10 cellular contexts compared by ENCODE assay signal in genomic region chr2:19868224-19868623, GRCh38. TPM values are rescaled to one million over a fixed set of nuclear protein-coding genes. Genes with fewer than 3 reads are reported as not detected.
DNase-seq lines count a peak whose midpoint lies in the region; ATAC-seq, FAIRE-seq and TF ChIP-seq lines count a peak whose summit lies in the region.
"Had no signal": no experiment of that assay in that cellular context is flagged by ENCODE, and none has a peak within 500 bp of the region (broad histone marks: within the 10 kb centered on the region; RNA-seq: fewer than 3 reads in every experiment).

No MANE protein-coding gene starts in this region.

- no peak for FAIRE-seq in GM12878 (lab: Jason Lieb, UNC)
- FAIRE-seq: urothelium cell line had no signal

- POLR2A ChIA-PET in GM12878 (lab: Charles Lee), result interaction anchor here (1.8 kb wide), 1 partner anchor 32 kb away, joined by 4 read pairs; no protein-coding TSS in a partner anchor

- RAD21 ChIA-PET in GM12878 (lab: Charles Lee; ENCODE audit: unreplicated experiment), result interaction anchor here (0.8 kb wide), 1 partner anchor 30 kb away, joined by 3 read pairs; no protein-coding TSS in a partner anchor

- SMC1A ChIA-PET in GM12878 (lab: Charles Lee; ENCODE audit: uncharacterized antibody, unreplicated experiment), result no interaction called here

- H3K27me3 ChIP-seq in BE2C (0 out of 2 replicates have a peak, but pooled peaks cover under 1% of the 10 kb centered on the region), GM12878 (replicated peaks in 1 of 2; ENCODE audit: control insufficient read depth in 2 of 2, insufficient read depth in 2 of 2, low read length in 1 of 2) (no peaks in the 10 kb centered on the region), muscle layer of colon (ENCODE audit: control insufficient read depth in 1 of 2, insufficient read depth in 2 of 2, low read length in 2 of 2) (peaks cover 0 to 9% of the 10 kb centered on the region in 2 donors)

- no peak overlapping the region for H3K27ac ChIP-seq in GM12878 (ENCODE audit: control insufficient read depth, insufficient read depth)
- no peak overlapping the region for H3K27ac ChIP-seq in muscle layer of colon (ENCODE audit: low read depth, low read length)
- H3K27ac ChIP-seq: KMS-11 had no signal

- H3K9ac ChIP-seq in GM12878 (ENCODE audit: control insufficient read depth, insufficient read depth, low read length) (peak overlapping the region; percentile 73; the same call in 1 of the 2 replicates), muscle layer of colon (ENCODE audit: low read length) (no peak overlapping the region)
- H3K9ac ChIP-seq: KMS-11 had no signal

- no peak for TF ChIP-seq EP300 in GM12878 (IDR thresholded peaks at IDR 0.05; ENCODE audit: borderline replicate concordance in 1 of 2, control insufficient read depth in 1 of 2, low read depth in 2 of 2, low read length in 2 of 2)

- CTCF ChIA-PET in GM12878 (lab: Yijun Ruan, JAX), result no interaction called here

- 37% methylated on average over 7 of the region's 7 CpGs for WGBS in GM12878 (ENCODE audit: insufficient coverage, insufficient replicate concordance, low lambda C conversion rate, missing lambda C conversion rate)

- intact Hi-C loops in GM12878 (cut with micrococcal nuclease; ENCODE audit: unreplicated experiment), result loop anchor here (2.0 to 5.0 kb wide), 2 partner anchors 25 to 229 kb away; no protein-coding TSS in a partner anchor

- H4K20me1 ChIP-seq in GM12878 (ENCODE audit: control insufficient read depth, insufficient read depth), result no peaks in the 10 kb centered on the region

- no TSS peak for BruUV-seq in GM12878 (replicated peaks; lab: Mats Ljungman, UMichigan)

- peak; percentile 6 for ATAC-seq in GM21786 (IDR thresholded peaks at IDR 0.05; ENCODE audit: unreplicated experiment)
- ATAC-seq in GM12878, result no peak
- no peak for ATAC-seq in HG02970 (IDR thresholded peaks at IDR 0.05; ENCODE audit: low FRiP score, unreplicated experiment)

- H2AFZ ChIP-seq in GM12878 (ENCODE audit: control insufficient read depth, low read depth, low read length), result peak overlapping the region; percentile 92

- H3K9me3 ChIP-seq in BE2C (no peaks in the 10 kb centered on the region), GM12878 (replicated peaks; ENCODE audit: control insufficient read depth, insufficient read depth, low read length) (no peaks in the 10 kb centered on the region), muscle layer of colon (ENCODE audit: low read length) (no peaks in the 10 kb centered on the region)

- TF ChIP-seq POLR2A in GM12878 (IDR thresholded peaks at IDR 0.05; ENCODE audit: low read depth, low read length), result no peak

- H3K79me2 ChIP-seq in GM12878 (ENCODE audit: control insufficient read depth, insufficient read depth, low read length), result no peaks in the 10 kb centered on the region

- TF ChIP-seq CTCF in BE2C (IDR thresholded peaks at IDR 0.05; ENCODE audit: low read depth, low read length), result no peak
- TF ChIP-seq CTCF in GM12878 (IDR thresholded peaks at IDR 0.05 in 2 of 3, conservative IDR thresholded peaks at IDR 0.05 in 1 of 3; ENCODE audit: control insufficient read depth in 2 of 3, extremely low read depth in 1 of 3, insufficient read depth in 1 of 3, low read depth in 3 of 3, low read length in 3 of 3), result no peak
- TF ChIP-seq CTCF in GM13977 (IDR thresholded peaks at IDR 0.05; ENCODE audit: extremely low read depth, insufficient read depth, missing control alignments), result no peak

- peak overlapping the region; percentile 85 for H3K4me2 ChIP-seq in GM12878 (ENCODE audit: control insufficient read depth, insufficient read depth)
- H3K4me2 ChIP-seq: KMS-11 had no signal

- in situ Hi-C loops in GM12878 (cut with MboI) (loop anchor here (10.0 kb wide), 1 partner anchor 1113 kb away; no protein-coding TSS in a partner anchor), GM13977 (cut with MboI; ENCODE audit: low pct_unique_long_range_greater_than_20kb, low sequenced_read_pairs, unreplicated experiment) (loop anchor here (25.0 kb wide), 2 partner anchors 1106 to 1356 kb away; no protein-coding TSS in a partner anchor)

- H3K4me1 ChIP-seq in BE2C (no peaks in the 10 kb centered on the region), GM12878 (ENCODE audit: control insufficient read depth, insufficient read depth, low read length) (peaks cover 9% of the 10 kb centered on the region), muscle layer of colon (ENCODE audit: insufficient read depth, low read length) (peaks cover 5% of the 10 kb centered on the region)

- peak overlapping the region; percentile 18; the same call in 1 of the 2 replicates for H3K4me3 ChIP-seq in BE2C (ENCODE audit: low read depth, low read length)
- peak overlapping the region; percentile 60; the same call in 1 of the 2 replicates for H3K4me3 ChIP-seq in GM12878
- H3K4me3 ChIP-seq in muscle layer of colon (ENCODE audit: low read depth in 1 of 2, low read length in 2 of 2), result peak overlapping the region; percentile 43 to 50

- H3K36me3 ChIP-seq in BE2C, result no peaks in the 10 kb centered on the region
- no peaks in the 10 kb centered on the region for H3K36me3 ChIP-seq in GM12878 (ENCODE audit: control insufficient read depth in 2 of 2, insufficient read depth in 2 of 2, low read length in 1 of 2)
- H3K36me3 ChIP-seq in muscle layer of colon (ENCODE audit: insufficient read depth, low read length), result no peaks in the 10 kb centered on the region

- no peak for TF ChIP-seq RAD21 in GM12878 (IDR thresholded peaks at IDR 0.05; ENCODE audit: insufficient read depth, low read depth, low read length)

- DNase-seq in BE2C (no peak), GM12878 (ENCODE audit: low read depth, low spot score) (no peak), GM13977 (ENCODE audit: low spot score) (no peak), NCI-H2107 treated with DMSO at 0.1 percent for 48 hours (lab: John Stamatoyannopoulos, UW; ENCODE audit: unreplicated experiment) (no peak), hypothalamus (lab: John Stamatoyannopoulos, UW) (no peak)

TF ChIP-seq in GM12878, 131 proteins besides CTCF, POLR2A, EP300 and RAD21:
- TF ChIP-seq SPI1 (IDR thresholded peaks at IDR 0.05; ENCODE audit: borderline replicate concordance, insufficient read depth, low read depth, low read length) (peak; percentile 65; the same call in 1 of the 2 replicates), ELK1 (IDR thresholded peaks at IDR 0.05; ENCODE audit: low read depth, low read length) (no peak), ZNF687 (IDR thresholded peaks at IDR 0.05) (no peak), SMAD5 (IDR thresholded peaks at IDR 0.05; ENCODE audit: low read depth) (no peak)
TF ChIP-seq in GM12878: peak in this region for 1.

RNA-seq across cellular contexts. Expression of gene TTC32, which starts 33.6 kb away (rescaled TPM):
- 13.6 TPM for polyA plus RNA-seq in BE2C (2012; ENCODE audit: insufficient read depth, insufficient read length, low read depth)
- total RNA-seq in GM12878 (2013; cell fraction: nucleolus; rRNA removed), result 71.7 and 84.3 TPM in 2 replicates
- total RNA-seq in GM12878 (2014; rRNA removed) (11.1 and 13.2 TPM in 2 replicates), GM12878 (2014; rRNA removed; fragmentation: Illumina TruSeq; extraction: Trizol) (17.2 and 17.7 TPM in 2 replicates), GM12878 (2021) (14.3 and 14.6 TPM in 2 replicates)
- polyA plus RNA-seq in GM12878 (2011; ENCODE audit: low read depth), result 9.1 TPM
- polyA plus RNA-seq in GM12878 (2011; rRNA removed) (25.2 and 32.8 TPM in 2 replicates), GM12878 (2014; fragmentation: Illumina TruSeq; extraction: Trizol) (13.3 and 17.1 TPM in 2 replicates), GM12878 (2014; fragmentation: Nextera tagmentation; extraction: Ambion mirVana) (10 to 100 TPM; 21.6 to 25.3 TPM), GM12878 (2014; rRNA removed) (15.6 and 16.0 TPM in 2 replicates), GM12878 (2016; fragmentation: Nextera tagmentation; extraction: Ambion mirVana) (10 to 100 TPM; 28.2 to 30.0 TPM)
- polyA plus RNA-seq in GM12878 (2011; cell fraction: cytosol; rRNA removed), result 8.0 and 9.6 TPM in 2 replicates
- 36.6 and 42.1 TPM in 2 replicates for polyA plus RNA-seq in GM12878 (2011; cell fraction: nucleus; rRNA removed)
- 18.3 TPM in 2 replicates for polyA plus RNA-seq in GM12878 (2012)
- 6.8 and 8.6 TPM in 2 replicates for polyA minus RNA-seq in GM12878 (2011; rRNA and poly(A)+ RNA removed)
- 4.3 and 6.5 TPM in 2 replicates for polyA minus RNA-seq in GM12878 (2011; cell fraction: cytosol; rRNA and poly(A)+ RNA removed)
- 39.4 and 42.2 TPM in 2 replicates for polyA minus RNA-seq in GM12878 (2011; cell fraction: nucleus; rRNA and poly(A)+ RNA removed)
